In the genomic region with DNA sequence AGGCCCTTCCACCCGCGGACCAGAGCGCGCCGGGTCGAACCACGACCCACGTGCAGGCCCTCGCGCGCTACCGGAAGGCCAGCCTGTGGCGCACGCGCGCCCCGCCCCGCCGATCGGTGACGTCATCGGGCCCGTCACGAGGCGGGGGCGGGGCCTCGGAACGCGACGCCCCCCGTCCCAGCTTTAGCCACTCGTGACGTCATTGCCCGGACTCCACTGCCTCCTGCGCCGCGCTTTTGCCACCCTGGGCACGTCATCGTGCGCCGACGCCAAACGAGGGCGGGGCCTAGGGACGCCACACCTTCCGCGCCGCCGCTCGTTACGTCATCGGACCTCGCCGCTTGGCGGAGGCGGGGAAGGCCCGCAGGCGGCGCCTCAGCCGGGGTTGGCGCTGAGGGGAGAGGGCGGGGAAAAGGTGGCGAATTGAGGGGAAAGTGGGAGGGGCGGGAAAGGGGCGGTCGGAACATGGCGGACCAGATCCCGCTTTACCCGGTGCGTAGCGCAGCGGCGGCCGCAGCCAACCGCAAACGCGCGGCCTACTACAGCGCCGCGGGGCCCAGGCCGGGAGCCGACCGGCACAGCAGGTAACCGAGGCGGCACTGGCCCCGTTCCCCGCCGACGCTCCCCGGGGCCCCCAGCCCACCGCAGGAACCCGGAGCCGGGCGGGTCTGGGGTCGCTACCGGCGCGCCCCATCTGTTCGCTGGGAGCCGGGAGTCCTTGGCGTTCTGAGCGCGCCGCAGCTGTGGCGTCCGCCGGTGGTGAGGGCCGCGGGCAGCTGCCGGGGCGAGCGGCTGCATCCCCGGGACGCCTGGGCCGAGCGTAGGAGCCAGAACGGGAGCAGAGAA, we compare ENCODE assay signal across 8 cellular contexts. TPM values are rescaled to one million over a fixed set of nuclear protein-coding genes. Genes with fewer than 3 reads are reported as not detected.
DNase-seq lines count a peak whose midpoint lies in the region; ATAC-seq and TF ChIP-seq lines count a peak whose summit lies in the region.

A gene with protein sequence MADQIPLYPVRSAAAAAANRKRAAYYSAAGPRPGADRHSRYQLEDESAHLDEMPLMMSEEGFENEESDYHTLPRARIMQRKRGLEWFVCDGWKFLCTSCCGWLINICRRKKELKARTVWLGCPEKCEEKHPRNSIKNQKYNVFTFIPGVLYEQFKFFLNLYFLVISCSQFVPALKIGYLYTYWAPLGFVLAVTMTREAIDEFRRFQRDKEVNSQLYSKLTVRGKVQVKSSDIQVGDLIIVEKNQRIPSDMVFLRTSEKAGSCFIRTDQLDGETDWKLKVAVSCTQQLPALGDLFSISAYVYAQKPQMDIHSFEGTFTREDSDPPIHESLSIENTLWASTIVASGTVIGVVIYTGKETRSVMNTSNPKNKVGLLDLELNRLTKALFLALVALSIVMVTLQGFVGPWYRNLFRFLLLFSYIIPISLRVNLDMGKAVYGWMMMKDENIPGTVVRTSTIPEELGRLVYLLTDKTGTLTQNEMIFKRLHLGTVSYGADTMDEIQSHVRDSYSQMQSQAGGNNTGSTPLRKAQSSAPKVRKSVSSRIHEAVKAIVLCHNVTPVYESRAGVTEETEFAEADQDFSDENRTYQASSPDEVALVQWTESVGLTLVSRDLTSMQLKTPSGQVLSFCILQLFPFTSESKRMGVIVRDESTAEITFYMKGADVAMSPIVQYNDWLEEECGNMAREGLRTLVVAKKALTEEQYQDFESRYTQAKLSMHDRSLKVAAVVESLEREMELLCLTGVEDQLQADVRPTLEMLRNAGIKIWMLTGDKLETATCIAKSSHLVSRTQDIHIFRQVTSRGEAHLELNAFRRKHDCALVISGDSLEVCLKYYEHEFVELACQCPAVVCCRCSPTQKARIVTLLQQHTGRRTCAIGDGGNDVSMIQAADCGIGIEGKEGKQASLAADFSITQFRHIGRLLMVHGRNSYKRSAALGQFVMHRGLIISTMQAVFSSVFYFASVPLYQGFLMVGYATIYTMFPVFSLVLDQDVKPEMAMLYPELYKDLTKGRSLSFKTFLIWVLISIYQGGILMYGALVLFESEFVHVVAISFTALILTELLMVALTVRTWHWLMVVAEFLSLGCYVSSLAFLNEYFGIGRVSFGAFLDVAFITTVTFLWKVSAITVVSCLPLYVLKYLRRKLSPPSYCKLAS (plus strand): TSS at position 449 of the 846 bp plus-strand sequence. CDS start 17 bp downstream, at position 466.

- no peaks in the 10 kb centered on the region for H3K36me3 ChIP-seq in testis (ENCODE audit: low read depth, missing control alignments)

- peak; percentile 64 for TF ChIP-seq POLR2A in testis (IDR thresholded peaks at IDR 0.05)

- peak within 1 kb of the TSS; percentile 92 for H3K4me3 Mint-ChIP-seq in activated naive CD4-positive, alpha-beta T cell treated with anti-CD3 and anti-CD28 coated beads, Interleukin-2, amount 50 U/mL, for 24 hours

- H3K9me3 Mint-ChIP-seq in activated naive CD4-positive, alpha-beta T cell treated with anti-CD3 and anti-CD28 coated beads, Interleukin-2, amount 50 U/mL, for 24 hours: no peaks in the 10 kb centered on the region

- peaks cover 39% of the 10 kb centered on the region for H3K4me1 Mint-ChIP-seq in activated naive CD4-positive, alpha-beta T cell treated with anti-CD3 and anti-CD28 coated beads, Interleukin-2, amount 50 U/mL, for 24 hours

- DNase-seq in GM04504 (ENCODE audit: low read depth) (peak; percentile 95), HEK293T (ENCODE audit: extremely low spot score) (peak; percentile 89), MV-4-11 (lab: John Stamatoyannopoulos, UW) (peak; percentile 96), glomerular endothelial cell (ENCODE audit: extremely low read depth, low read depth, low spot score) (peak; percentile 58), omental fat pad (ENCODE audit: low spot score) (peak; percentile 94), testis (peak; percentile 99)

- peak within 1 kb of the TSS; percentile 90 to 100 for H3K4me3 ChIP-seq in testis

- TF ChIP-seq CTCF in omental fat pad (IDR thresholded peaks at IDR 0.05) (no peak), testis (IDR thresholded peaks at IDR 0.05) (peak in 2 of 3 experiments; percentile 40 to 41)

- H3K27me3 ChIP-seq in testis: no peaks in the 10 kb centered on the region

- peaks cover 11% of the 10 kb centered on the region for H3K36me3 Mint-ChIP-seq in activated naive CD4-positive, alpha-beta T cell treated with anti-CD3 and anti-CD28 coated beads, Interleukin-2, amount 50 U/mL, for 24 hours

- peak within 1 kb of the TSS; percentile 98 for H3K27ac Mint-ChIP-seq in activated naive CD4-positive, alpha-beta T cell treated with anti-CD3 and anti-CD28 coated beads, Interleukin-2, amount 50 U/mL, for 24 hours

- ATAC-seq in SK-N-SH treated with all-trans-retinoic acid at 6 μM for 48 hours (peak; percentile 99), omental fat pad (ENCODE audit: low FRiP score) (peak; percentile 97)

- 0 to 3% methylated on average over 6 to 83 of the region's 118 CpGs for WGBS in testis, 2 donors

- H3K27me3 Mint-ChIP-seq in activated naive CD4-positive, alpha-beta T cell treated with anti-CD3 and anti-CD28 coated beads, Interleukin-2, amount 50 U/mL, for 24 hours: no peaks in the 10 kb centered on the region

- POLR2A ChIA-PET in HEK293T (lab: Yijun Ruan, JAX): no interaction called here

- H3K27ac ChIP-seq in testis: peak within 1 kb of the TSS; percentile 88 to 97

- intact Hi-C loops in testis (cut with DNase I; ENCODE audit: low total_unique reads): no loop called here

- H3K9me3 ChIP-seq in testis: no peaks in the 10 kb centered on the region

- CTCF ChIA-PET in HEK293T (lab: Yijun Ruan, JAX): no interaction called here

- H3K4me1 ChIP-seq in testis: peaks cover 6% of the 10 kb centered on the region

TF ChIP-seq in HEK293T, 16 proteins besides CTCF, POLR2A, EP300 and RAD21:
- TF ChIP-seq NFRKB (IDR thresholded peaks at IDR 0.05) (no peak), SP1 (IDR thresholded peaks at IDR 0.05) (peak; percentile 69; the same call in 1 of the 2 replicates), BHLHE40 (IDR thresholded peaks at IDR 0.05; ENCODE audit: borderline replicate concordance) (no peak)

TF ChIP-seq in SK-N-SH treated with all-trans-retinoic acid at 6 μM for 48 hours, 23 proteins besides CTCF, POLR2A, EP300 and RAD21:
- TF ChIP-seq PPARA (CRISPR knock-in tag; IDR thresholded peaks at IDR 0.05; ENCODE audit: borderline replicate concordance) (peak; percentile 83; the same call in 1 of the 2 replicates), OSR1 (CRISPR knock-in tag; IDR thresholded peaks at IDR 0.05) (no peak), CSDC2 (CRISPR knock-in tag; IDR thresholded peaks at IDR 0.05) (peak; percentile 95), ZNF565 (CRISPR knock-in tag; conservative IDR thresholded peaks at IDR 0.05; ENCODE audit: low read depth) (peak; percentile 87; the same call in 1 of the 2 replicates), SNAI2 (CRISPR knock-in tag; IDR thresholded peaks at IDR 0.05) (peak; percentile 94), GLIS3 (CRISPR knock-in tag; IDR thresholded peaks at IDR 0.05) (no peak), ZFP30 (CRISPR knock-in tag; IDR thresholded peaks at IDR 0.05) (peak; percentile 73; the same call in 1 of the 2 replicates), ARNTL (CRISPR knock-in tag; IDR thresholded peaks at IDR 0.05; ENCODE audit: borderline replicate concordance, low read depth) (peak; percentile 70; the same call in 1 of the 2 replicates), ZFP3 (CRISPR knock-in tag; IDR thresholded peaks at IDR 0.05) (peak; percentile 78), BACH2 (CRISPR knock-in tag; IDR thresholded peaks at IDR 0.05; ENCODE audit: borderline replicate concordance) (peak; percentile 68; the same call in 1 of the 2 replicates), ZNF70 (CRISPR knock-in tag; IDR thresholded peaks at IDR 0.05) (peak; percentile 54)
- TF ChIP-seq, protein P1, sequence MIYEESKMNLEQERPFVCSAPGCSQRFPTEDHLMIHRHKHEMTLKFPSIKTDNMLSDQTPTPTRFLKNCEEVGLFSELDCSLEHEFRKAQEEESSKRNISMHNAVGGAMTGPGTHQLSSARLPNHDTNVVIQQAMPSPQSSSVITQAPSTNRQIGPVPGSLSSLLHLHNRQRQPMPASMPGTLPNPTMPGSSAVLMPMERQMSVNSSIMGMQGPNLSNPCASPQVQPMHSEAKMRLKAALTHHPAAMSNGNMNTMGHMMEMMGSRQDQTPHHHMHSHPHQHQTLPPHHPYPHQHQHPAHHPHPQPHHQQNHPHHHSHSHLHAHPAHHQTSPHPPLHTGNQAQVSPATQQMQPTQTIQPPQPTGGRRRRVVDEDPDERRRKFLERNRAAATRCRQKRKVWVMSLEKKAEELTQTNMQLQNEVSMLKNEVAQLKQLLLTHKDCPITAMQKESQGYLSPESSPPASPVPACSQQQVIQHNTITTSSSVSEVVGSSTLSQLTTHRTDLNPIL (CRISPR knock-in tag; IDR thresholded peaks at IDR 0.05; ENCODE audit: low read depth): no peak
- TF ChIP-seq, protein P2, sequence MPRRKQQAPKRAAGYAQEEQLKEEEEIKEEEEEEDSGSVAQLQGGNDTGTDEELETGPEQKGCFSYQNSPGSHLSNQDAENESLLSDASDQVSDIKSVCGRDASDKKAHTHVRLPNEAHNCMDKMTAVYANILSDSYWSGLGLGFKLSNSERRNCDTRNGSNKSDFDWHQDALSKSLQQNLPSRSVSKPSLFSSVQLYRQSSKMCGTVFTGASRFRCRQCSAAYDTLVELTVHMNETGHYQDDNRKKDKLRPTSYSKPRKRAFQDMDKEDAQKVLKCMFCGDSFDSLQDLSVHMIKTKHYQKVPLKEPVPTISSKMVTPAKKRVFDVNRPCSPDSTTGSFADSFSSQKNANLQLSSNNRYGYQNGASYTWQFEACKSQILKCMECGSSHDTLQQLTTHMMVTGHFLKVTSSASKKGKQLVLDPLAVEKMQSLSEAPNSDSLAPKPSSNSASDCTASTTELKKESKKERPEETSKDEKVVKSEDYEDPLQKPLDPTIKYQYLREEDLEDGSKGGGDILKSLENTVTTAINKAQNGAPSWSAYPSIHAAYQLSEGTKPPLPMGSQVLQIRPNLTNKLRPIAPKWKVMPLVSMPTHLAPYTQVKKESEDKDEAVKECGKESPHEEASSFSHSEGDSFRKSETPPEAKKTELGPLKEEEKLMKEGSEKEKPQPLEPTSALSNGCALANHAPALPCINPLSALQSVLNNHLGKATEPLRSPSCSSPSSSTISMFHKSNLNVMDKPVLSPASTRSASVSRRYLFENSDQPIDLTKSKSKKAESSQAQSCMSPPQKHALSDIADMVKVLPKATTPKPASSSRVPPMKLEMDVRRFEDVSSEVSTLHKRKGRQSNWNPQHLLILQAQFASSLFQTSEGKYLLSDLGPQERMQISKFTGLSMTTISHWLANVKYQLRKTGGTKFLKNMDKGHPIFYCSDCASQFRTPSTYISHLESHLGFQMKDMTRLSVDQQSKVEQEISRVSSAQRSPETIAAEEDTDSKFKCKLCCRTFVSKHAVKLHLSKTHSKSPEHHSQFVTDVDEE (CRISPR knock-in tag; IDR thresholded peaks at IDR 0.05): peak; percentile 85

RNA-seq across cellular contexts. Expression of the gene that starts here (rescaled TPM):
- total RNA-seq in glomerular endothelial cell: 13.8 and 18.6 TPM in 2 replicates
- total RNA-seq in omental fat pad: 10 to 100 TPM; 28.8 to 47.3 (median 39.8) TPM
- 100 to 1,000 TPM in 1 of 2 donors, 10 to 100 TPM in 1; 78.2 to 113 TPM for total RNA-seq in testis
- 32.4 TPM for polyA plus RNA-seq in testis (ENCODE audit: insufficient read depth, low read depth, low replicate concordance)

Comparison
In these comparisons a context has a peak if more than half of its experiments do, and no peak if none do; other contexts are left out.
1. Peak in every context shown above with its lines: DNase-seq, ATAC-seq, H3K4me3 ChIP-seq and H3K27ac ChIP-seq.
2. CTCF ChIP-seq: peak in testis (2 of 3); none in omental fat pad (0 of 3).